Comparison of ENCODE assay signal across 1 cellular context in genomic region chr4:70212752-70213151, GRCh38.
A peak's percentile ranks its signal among the peaks of the same experiment; 100 is the strongest.
TF ChIP-seq lines count a peak whose summit lies in the region.
"Not testable (repeated sequence)": the region's sequence is repeated elsewhere in the genome, so short reads cannot be mapped to it uniquely, and the experiment has no call there.

No MANE protein-coding gene starts in this region.

TF ChIP-seq in HepG2, 621 proteins besides CTCF, POLR2A, EP300 and RAD21:
- TF ChIP-seq FOXA1 (IDR thresholded peaks at IDR 0.05), result not testable (repeated sequence)
- TF ChIP-seq FOXA1 (CRISPR knock-in tag; IDR thresholded peaks at IDR 0.05) (0 out of 2 replicates have a peak, but pooled peaks have one; percentile 3), ZNF644 (CRISPR knock-in tag; IDR thresholded peaks at IDR 0.05; ENCODE audit: low read depth) (0 out of 2 replicates have a peak, but pooled peaks have one; percentile 17), ZMYM4 (CRISPR knock-in tag; IDR thresholded peaks at IDR 0.05) (peak; percentile 35; the same call in 1 of the 2 replicates), ZNF281 (CRISPR knock-in tag; IDR thresholded peaks at IDR 0.05; ENCODE audit: borderline replicate concordance) (peak; percentile 51; the same call in 1 of the 2 replicates)
